ENCODE assay signal across 9 cellular contexts in genomic region chr14:59254911-59255545, GRCh38.
DNase-seq lines count a peak whose midpoint lies in the region; ATAC-seq and TF ChIP-seq lines count a peak whose summit lies in the region.
"Had no signal": no experiment of that assay in that cellular context is flagged by ENCODE, and none has a peak within 500 bp of the region (broad histone marks: within the 10 kb centered on the region; RNA-seq: fewer than 3 reads in every experiment).

No MANE protein-coding gene starts in this region.

- H2BK15ac ChIP-seq in H9 (ENCODE audit: low read depth, low read length): no peak overlapping the region

- H3K79me1 ChIP-seq in H9 (ENCODE audit: insufficient read depth, low read depth, low read length, poor library complexity, severe bottlenecking): no peaks in the 10 kb centered on the region

- H2AFZ ChIP-seq in OCI-LY3 (ENCODE audit: low read depth, low read length) (no peak overlapping the region), H9 (ENCODE audit: low read length) (no peak overlapping the region)

- peaks cover 3% of the 10 kb centered on the region for H3K36me3 ChIP-seq in OCI-LY3 (replicated peaks; ENCODE audit: low read depth, low read length)
- no peaks in the 10 kb centered on the region for H3K36me3 ChIP-seq in tibial artery

- H3K79me2 ChIP-seq in OCI-LY3 (ENCODE audit: low read length) (peaks cover 23% of the 10 kb centered on the region), H9 (ENCODE audit: insufficient read depth, low read length) (no peaks in the 10 kb centered on the region)

- H2AK5ac ChIP-seq in H9 (ENCODE audit: insufficient read length, low read length): no peak overlapping the region

- H2BK5ac ChIP-seq in H9 (ENCODE audit: insufficient read length, low read length): no peak overlapping the region

- H3K27ac Mint-ChIP-seq in activated naive CD8-positive, alpha-beta T cell treated with anti-CD3 and anti-CD28 coated beads, Interleukin-2, amount 50 U/mL, for 24 hours: no peak overlapping the region
- H3K27ac Mint-ChIP-seq in H9: peak overlapping the region in 1 of 3 experiments; percentile 12; a peak in 1 of 7 replicates
- H3K27ac Mint-ChIP-seq: activated CD4-positive, alpha-beta T cell treated with anti-CD3 and anti-CD28 coated beads, Interleukin-2, amount 10 ng/mL, durations not matched to agents 7 days and 5 days had no signal

- peak; percentile 58 for DNase-seq in left cardiac atrium
- peak; percentile 75 to 77 for DNase-seq in tibial artery
- no peak for DNase-seq in activated naive CD8-positive, alpha-beta T cell treated with anti-CD3 and anti-CD28 coated beads, Interleukin-2, amount 50 U/mL, for 24 hours
- DNase-seq in H9: no peak
- DNase-seq in T-helper 1 cell: no peak
- DNase-seq: activated CD4-positive, alpha-beta T cell treated with anti-CD3 and anti-CD28 coated beads, Interleukin-2, amount 10 ng/mL, durations not matched to agents 7 days and 5 days had no signal

- H3K56ac ChIP-seq in H9 (ENCODE audit: insufficient read length, low read depth, low read length): no peak overlapping the region

- H3K9me3 ChIP-seq in OCI-LY3 (ENCODE audit: insufficient read depth, low read length): no peaks in the 10 kb centered on the region
- no peaks in the 10 kb centered on the region for H3K9me3 ChIP-seq in tibial artery
- H3K9me3 ChIP-seq in H9 (ENCODE audit: control insufficient read depth, low read depth, low read length): no peaks in the 10 kb centered on the region

- intact Hi-C loops in left cardiac atrium (cut with DNase I): loop anchor here in 1 of 2 donors (10.0 kb wide), 1 partner anchor 60 kb away; no protein-coding TSS in a partner anchor
- intact Hi-C loops in tibial artery (cut with DNase I; ENCODE audit: low total_unique reads): no loop called here

- H3K27me3 Mint-ChIP-seq in activated naive CD8-positive, alpha-beta T cell treated with anti-CD3 and anti-CD28 coated beads, Interleukin-2, amount 50 U/mL, for 24 hours: no peaks in the 10 kb centered on the region
- H3K27me3 Mint-ChIP-seq in H9 (ENCODE audit: low read depth): no peaks in the 10 kb centered on the region
- H3K27me3 Mint-ChIP-seq: activated CD4-positive, alpha-beta T cell treated with anti-CD3 and anti-CD28 coated beads, Interleukin-2, amount 10 ng/mL, durations not matched to agents 7 days and 5 days had no signal

- no peak overlapping the region for H4K8ac ChIP-seq in H9 (replicated peaks; ENCODE audit: insufficient read length, low read depth, low read length)

- no CpG with 5 or more reads among the region's 5 CpGs for WGBS in H9 (ENCODE audit: extremely low coverage, insufficient read length, low lambda C conversion rate)

- no peak overlapping the region for H3K14ac ChIP-seq in H9 (ENCODE audit: insufficient read depth, low read length)

- H3K9me3 Mint-ChIP-seq in activated naive CD8-positive, alpha-beta T cell treated with anti-CD3 and anti-CD28 coated beads, Interleukin-2, amount 50 U/mL, for 24 hours: no peaks in the 10 kb centered on the region
- H3K9me3 Mint-ChIP-seq in H9: no peaks in the 10 kb centered on the region

- no peaks in the 10 kb centered on the region for H3K4me1 Mint-ChIP-seq in activated naive CD8-positive, alpha-beta T cell treated with anti-CD3 and anti-CD28 coated beads, Interleukin-2, amount 50 U/mL, for 24 hours
- peaks cover 13 to 19% of the 10 kb centered on the region in 2 experiments for H3K4me1 Mint-ChIP-seq in H9
- H3K4me1 Mint-ChIP-seq: activated CD4-positive, alpha-beta T cell treated with anti-CD3 and anti-CD28 coated beads, Interleukin-2, amount 10 ng/mL, durations not matched to agents 7 days and 5 days had no signal

- no peak overlapping the region for H4K5ac ChIP-seq in H9 (ENCODE audit: insufficient read length, low read depth, low read length)

- H3K4ac ChIP-seq in H9 (ENCODE audit: low read depth, low read length): no peak overlapping the region

- H3K4me1 ChIP-seq in OCI-LY3 (ENCODE audit: low read length) (peaks cover 23% of the 10 kb centered on the region), tibial artery (peaks cover 0 to 80% (median 37%) of the 10 kb centered on the region in 4 donors), H9 (ENCODE audit: insufficient read depth, low read length) (peaks cover 11% of the 10 kb centered on the region)

- ATAC-seq in GM21528 (IDR thresholded peaks at IDR 0.05; ENCODE audit: low FRiP score, unreplicated experiment) (peak; percentile 79), left cardiac atrium (peak; percentile 43 to 74), HG03025 (IDR thresholded peaks at IDR 0.05; ENCODE audit: low FRiP score, unreplicated experiment) (no peak)
- ATAC-seq in activated naive CD8-positive, alpha-beta T cell treated with anti-CD3 and anti-CD28 coated beads, Interleukin-2, amount 50 U/mL, for 24 hours: no peak

- no peak overlapping the region for H3K18ac ChIP-seq in H9 (ENCODE audit: insufficient read length, low read depth, low read length)

- H3K27ac ChIP-seq in OCI-LY3 (ENCODE audit: low read length) (no peak overlapping the region), tibial artery (peak overlapping the region; percentile 72 to 79), H9 (ENCODE audit: insufficient read length, low read depth, low read length) (no peak overlapping the region)

- no peak overlapping the region for H3T11ph ChIP-seq in H9 (ENCODE audit: low read length)

- TF ChIP-seq CTCF in OCI-LY3 (IDR thresholded peaks at IDR 0.05; ENCODE audit: low read depth, low read length): no peak
- no peak for TF ChIP-seq CTCF in tibial artery (IDR thresholded peaks at IDR 0.05)
- TF ChIP-seq CTCF in H9 (conservative IDR thresholded peaks at IDR 0.05): no peak

- H3K4me2 ChIP-seq in OCI-LY3 (ENCODE audit: low read length) (peak overlapping the region; percentile 39), H9 (ENCODE audit: insufficient read depth, insufficient read length, low read length) (no peak overlapping the region)

- H3K9ac ChIP-seq in OCI-LY3 (ENCODE audit: low read length): no peak overlapping the region
- no peak overlapping the region for H3K9ac ChIP-seq in H9 (ENCODE audit: extremely low read depth, insufficient read length, low read length)

- no peak overlapping the region for H3K4me3 Mint-ChIP-seq in activated naive CD8-positive, alpha-beta T cell treated with anti-CD3 and anti-CD28 coated beads, Interleukin-2, amount 50 U/mL, for 24 hours
- no peak overlapping the region for H3K4me3 Mint-ChIP-seq in H9
- H3K4me3 Mint-ChIP-seq: activated CD4-positive, alpha-beta T cell treated with anti-CD3 and anti-CD28 coated beads, Interleukin-2, amount 10 ng/mL, durations not matched to agents 7 days and 5 days had no signal

- no peak overlapping the region for H3K4me3 ChIP-seq in OCI-LY3 (ENCODE audit: low read length)
- no peak overlapping the region for H3K4me3 ChIP-seq in tibial artery

- H4K20me1 ChIP-seq in OCI-LY3 (ENCODE audit: insufficient read depth, low read length) (peaks cover 43% of the 10 kb centered on the region; the same call in 1 of the 2 replicates), H9 (ENCODE audit: control insufficient read depth, insufficient read depth, insufficient read length) (no peaks in the 10 kb centered on the region)

- H3K23me2 ChIP-seq in H9 (ENCODE audit: insufficient read length, low read depth, low read length, poor library complexity, severe bottlenecking): no peaks in the 10 kb centered on the region

- H2BK20ac ChIP-seq in H9 (ENCODE audit: low read depth, low read length, poor library complexity, severe bottlenecking): no peak overlapping the region

- H2BK12ac ChIP-seq in H9 (ENCODE audit: insufficient read length, low read depth, low read length): no peak overlapping the region

- H3K27me3 ChIP-seq in OCI-LY3 (ENCODE audit: low read depth, low read length) (no peaks in the 10 kb centered on the region), tibial artery (no peaks in the 10 kb centered on the region), H9 (ENCODE audit: insufficient read depth, low read length) (no peaks in the 10 kb centered on the region)

- H2BK120ac ChIP-seq in H9 (ENCODE audit: low read depth, low read length, poor library complexity, severe bottlenecking): no peak overlapping the region

- H4K91ac ChIP-seq in H9 (ENCODE audit: insufficient read length, low read depth, low read length): no peak overlapping the region

- no peaks in the 10 kb centered on the region for H3K36me3 Mint-ChIP-seq in activated naive CD8-positive, alpha-beta T cell treated with anti-CD3 and anti-CD28 coated beads, Interleukin-2, amount 50 U/mL, for 24 hours (ENCODE audit: low read depth)
- H3K36me3 Mint-ChIP-seq in H9 (ENCODE audit: insufficient read depth in 1 of 3, low read depth in 3 of 3): no peaks in the 10 kb centered on the region; a peak in 1 of 7 replicates

- no peak overlapping the region for H3K23ac ChIP-seq in H9 (ENCODE audit: insufficient read length, low read depth, low read length)

Comparison
In these comparisons a context has a peak if more than half of its experiments do, and no peak if none do; other contexts are left out.
1. ATAC-seq: peak in GM21528 (single experiment) and left cardiac atrium (2 of 2); none in activated naive CD8-positive, alpha-beta T cell treated with anti-CD3 and anti-CD28 coated beads, Interleukin-2, amount 50 U/mL, for 24 hours (single experiment) and HG03025 (single experiment).
2. H3K27ac ChIP-seq: peak in tibial artery (2 of 2); none in OCI-LY3 (single experiment) and H9 (single experiment).
3. DNase-seq: peak in left cardiac atrium (single experiment) and tibial artery (2 of 2); none in activated naive CD8-positive, alpha-beta T cell treated with anti-CD3 and anti-CD28 coated beads, Interleukin-2, amount 50 U/mL, for 24 hours (single experiment), H9 (single experiment) and T-helper 1 cell (0 of 5).